In the genomic region with DNA sequence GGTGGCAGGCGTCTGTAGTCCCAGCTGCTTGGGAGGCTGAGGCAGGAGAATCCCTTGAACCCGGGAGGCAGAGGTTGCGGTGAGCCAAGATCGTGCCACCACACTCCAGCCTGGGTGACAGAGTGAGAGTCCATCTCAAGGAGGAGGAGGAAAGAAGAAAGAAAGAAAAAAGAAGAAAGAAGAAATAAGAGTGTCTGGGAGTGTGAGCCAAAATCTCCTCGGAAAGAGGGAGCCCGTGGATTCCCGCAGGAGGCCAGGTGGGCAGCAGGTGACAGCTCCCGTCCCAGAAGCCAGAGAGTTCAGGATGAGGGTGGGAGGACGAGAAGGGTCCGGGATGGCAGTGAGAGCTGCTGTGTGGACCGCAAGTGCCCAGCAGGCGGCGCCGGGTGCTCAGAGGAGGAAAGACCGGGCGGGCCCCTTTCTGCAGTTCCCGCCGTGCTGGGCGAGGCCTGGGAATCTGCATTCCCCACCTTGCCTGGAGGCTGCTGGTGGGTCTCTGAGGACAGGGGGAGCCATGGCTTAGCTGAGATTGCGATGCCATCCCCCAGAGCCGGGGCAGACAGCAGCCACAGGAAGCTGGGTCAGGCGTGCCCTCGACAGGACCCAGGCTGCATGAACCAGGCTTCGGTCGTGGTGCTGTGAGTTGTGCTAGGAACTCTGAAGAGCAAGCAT, we compare ENCODE assay signal across 8 cellular contexts. TPM values are rescaled to one million over a fixed set of nuclear protein-coding genes. Genes with fewer than 3 reads are reported as not detected.
DNase-seq lines count a peak whose midpoint lies in the region; ATAC-seq lines count a peak whose summit lies in the region.

No MANE protein-coding gene starts in this region.

- peak; percentile 39 for DNase-seq in Caki2 (ENCODE audit: low read depth)
- DNase-seq in HCEC 1CT = peak; percentile 60
- DNase-seq in NCI-H345 (lab: John Stamatoyannopoulos, UW) = peak; percentile 69
- peak; percentile 88 for DNase-seq in activated CD4-positive, alpha-beta T cell treated with anti-CD3 and anti-CD28 coated beads for 36 hours
- peak; percentile 44 to 53 for DNase-seq in central memory CD8-positive, alpha-beta T cell (ENCODE audit: low spot score in 2 of 2)
- DNase-seq in left lobe of liver (ENCODE audit: low spot score) = no peak
- DNase-seq in stimulated activated CD8-positive, alpha-beta memory T cell treated with anti-CD3 and anti-CD28 coated beads, Interleukin-12 subunit alpha, Interleukin-12 subunit beta, amount 100 ng/mL, for 4 hours (ENCODE audit: low read depth) = peak; percentile 46

- no peaks in the 10 kb centered on the region for H3K9me3 Mint-ChIP-seq in activated CD4-positive, alpha-beta T cell treated with anti-CD3 and anti-CD28 coated beads for 36 hours (ENCODE audit: low read depth)
- H3K9me3 Mint-ChIP-seq in central memory CD8-positive, alpha-beta T cell = no peaks in the 10 kb centered on the region

- H3K4me1 Mint-ChIP-seq in activated CD4-positive, alpha-beta T cell treated with anti-CD3 and anti-CD28 coated beads for 36 hours = peaks cover 6% of the 10 kb centered on the region
- H3K4me1 Mint-ChIP-seq in central memory CD8-positive, alpha-beta T cell = peaks cover 16% of the 10 kb centered on the region

- no peak overlapping the region for H3K27ac Mint-ChIP-seq in activated CD4-positive, alpha-beta T cell treated with anti-CD3 and anti-CD28 coated beads for 36 hours
- H3K27ac Mint-ChIP-seq in central memory CD8-positive, alpha-beta T cell (ENCODE audit: low read depth) = peak overlapping the region; percentile 74

- CTCF ChIA-PET in activated CD4-positive, alpha-beta T cell treated with anti-CD3 and anti-CD28 coated beads for 36 hours (lab: Charles Lee) = interaction anchor here (0.7 to 3.1 kb wide), 13 partner anchors 9 to 863 kb away, joined by 3 to 30 read pairs (median 4); no protein-coding TSS in a partner anchor

- peak; percentile 95 for ATAC-seq in activated CD4-positive, alpha-beta T cell treated with anti-CD3 and anti-CD28 coated beads for 36 hours
- no peak for ATAC-seq in central memory CD8-positive, alpha-beta T cell (replicated peaks; ENCODE audit: extremely low read depth, poor library complexity, severe bottlenecking)
- ATAC-seq in left lobe of liver = peak; percentile 61
- no peak for ATAC-seq in GM19455 (IDR thresholded peaks at IDR 0.05; ENCODE audit: unreplicated experiment)

- intact Hi-C loops in activated CD4-positive, alpha-beta T cell treated with anti-CD3 and anti-CD28 coated beads for 36 hours (cut with DNase I, micrococcal nuclease) = loop anchor here (1.0 kb wide), 1 partner anchor 38 kb away; no protein-coding TSS in a partner anchor

- POLR2A ChIA-PET in activated CD4-positive, alpha-beta T cell treated with anti-CD3 and anti-CD28 coated beads for 36 hours (lab: Charles Lee) = no interaction called here

- no peaks in the 10 kb centered on the region for H3K36me3 Mint-ChIP-seq in activated CD4-positive, alpha-beta T cell treated with anti-CD3 and anti-CD28 coated beads for 36 hours (ENCODE audit: low read depth)
- no peaks in the 10 kb centered on the region for H3K36me3 Mint-ChIP-seq in central memory CD8-positive, alpha-beta T cell (ENCODE audit: insufficient read depth)

- H3K27me3 Mint-ChIP-seq in activated CD4-positive, alpha-beta T cell treated with anti-CD3 and anti-CD28 coated beads for 36 hours = peaks cover 12% of the 10 kb centered on the region
- H3K27me3 Mint-ChIP-seq in central memory CD8-positive, alpha-beta T cell = peaks cover 39% of the 10 kb centered on the region

- H3K4me3 Mint-ChIP-seq in activated CD4-positive, alpha-beta T cell treated with anti-CD3 and anti-CD28 coated beads for 36 hours = no peak overlapping the region
- H3K4me3 Mint-ChIP-seq in central memory CD8-positive, alpha-beta T cell = peak overlapping the region; percentile 9

- in situ Hi-C loops in Caki2 (cut with HindIII; ENCODE audit: low pct_unique_long_range_greater_than_20kb, low sequenced_read_pairs) = no loop called here

RNA-seq across cellular contexts. Expression of gene AMZ1, which starts 17.1 kb away (rescaled TPM):
- total RNA-seq in Caki2 (2014; rRNA removed; shearing (Covaris generic); ENCODE audit: low replicate concordance) = not detected in 2 replicates
- total RNA-seq in activated CD4-positive, alpha-beta T cell treated with anti-CD3 and anti-CD28 coated beads for 36 hours = under 1 TPM; 0.14 TPM
- 0.83 TPM for total RNA-seq in left lobe of liver

RNA-seq across cellular contexts. Expression of gene TTYH3, which starts 39.1 kb away (rescaled TPM):
- 34.7 and 42.7 TPM in 2 replicates for total RNA-seq in Caki2 (2014; rRNA removed; shearing (Covaris generic); ENCODE audit: low replicate concordance)
- total RNA-seq in activated CD4-positive, alpha-beta T cell treated with anti-CD3 and anti-CD28 coated beads for 36 hours = 10 to 100 TPM; 18.7 to 20.2 TPM
- 15.5 TPM for total RNA-seq in left lobe of liver

Comparison
In these comparisons a context has a peak if more than half of its experiments do, and no peak if none do; other contexts are left out.
1. ATAC-seq: peak in activated CD4-positive, alpha-beta T cell treated with anti-CD3 and anti-CD28 coated beads for 36 hours (single experiment) and left lobe of liver (single experiment); none in central memory CD8-positive, alpha-beta T cell (single experiment) and GM19455 (single experiment).